ENCODE assay signal across 8 cellular contexts in the genomic region with DNA sequence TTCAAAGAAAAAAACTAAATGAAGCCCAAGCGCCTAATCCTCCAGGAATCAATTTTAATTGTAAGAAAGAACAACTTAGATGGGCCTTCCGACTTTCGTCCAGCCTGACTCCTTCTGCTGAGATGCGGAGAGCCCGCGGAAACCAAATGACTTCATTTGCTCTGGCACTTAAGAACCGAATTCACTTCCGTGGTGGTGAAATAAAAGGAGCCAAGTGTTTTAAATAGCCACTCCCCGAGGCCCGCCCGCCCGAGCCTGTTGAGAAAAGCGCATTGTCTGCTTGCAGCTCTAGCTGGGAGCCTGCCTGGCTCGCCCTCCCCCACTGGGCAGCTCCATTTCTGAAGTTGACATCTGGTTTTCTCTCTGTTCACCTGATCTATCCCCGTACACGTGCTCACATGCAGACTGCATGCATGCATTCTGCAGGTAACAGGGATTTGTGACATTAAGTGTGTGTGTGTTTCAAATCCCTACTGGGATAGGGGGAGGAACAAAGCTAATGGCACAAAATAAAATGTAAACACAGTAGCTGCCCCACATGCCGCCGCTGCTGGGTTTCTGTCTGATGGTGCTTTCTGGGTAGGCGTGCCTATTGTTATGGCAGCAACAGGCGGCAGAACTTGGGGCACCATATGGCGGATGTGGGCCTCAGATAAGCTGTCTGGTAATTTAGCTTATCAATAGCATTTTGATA. TPM values are rescaled to one million over a fixed set of nuclear protein-coding genes. Genes with fewer than 3 reads are reported as not detected.
DNase-seq lines count a peak whose midpoint lies in the region; ATAC-seq and TF ChIP-seq lines count a peak whose summit lies in the region.

No MANE protein-coding gene starts in this region.

- no peaks in the 10 kb centered on the region for H3K9me3 Mint-ChIP-seq in activated T-helper 17 cell treated with anti-CD3 and anti-CD28 coated beads, Interleukin-2, amount 50 U/mL, for 72 hours
- H3K9me3 Mint-ChIP-seq in osteocyte (ENCODE audit: unreplicated experiment): no peaks in the 10 kb centered on the region

- no peaks in the 10 kb centered on the region for H3K36me3 Mint-ChIP-seq in activated T-helper 17 cell treated with anti-CD3 and anti-CD28 coated beads, Interleukin-2, amount 50 U/mL, for 72 hours (ENCODE audit: low read depth)
- peaks cover 6% of the 10 kb centered on the region for H3K36me3 Mint-ChIP-seq in osteocyte (ENCODE audit: unreplicated experiment)

- no peak overlapping the region for H3K27ac Mint-ChIP-seq in activated T-helper 17 cell treated with anti-CD3 and anti-CD28 coated beads, Interleukin-2, amount 50 U/mL, for 72 hours
- H3K27ac Mint-ChIP-seq in osteocyte (ENCODE audit: unreplicated experiment): peak overlapping the region; percentile 96

- no peak for TF ChIP-seq CTCF in osteocyte (IDR thresholded peaks at IDR 0.05)

- peaks cover 70% of the 10 kb centered on the region for H3K27me3 Mint-ChIP-seq in activated T-helper 17 cell treated with anti-CD3 and anti-CD28 coated beads, Interleukin-2, amount 50 U/mL, for 72 hours
- H3K27me3 Mint-ChIP-seq in osteocyte (ENCODE audit: unreplicated experiment): no peaks in the 10 kb centered on the region

- H3K4me3 Mint-ChIP-seq in activated T-helper 17 cell treated with anti-CD3 and anti-CD28 coated beads, Interleukin-2, amount 50 U/mL, for 72 hours: peak overlapping the region; percentile 20
- peak overlapping the region; percentile 71 for H3K4me3 Mint-ChIP-seq in osteocyte (ENCODE audit: unreplicated experiment)

- peak; percentile 68 for DNase-seq in GM04503 (ENCODE audit: low read depth)
- peak; percentile 62 for DNase-seq in NCI-H2081 treated with DMSO at 0.1 percent for 48 hours (lab: John Stamatoyannopoulos, UW)
- peak; percentile 92 for DNase-seq in Right ventricle myocardium inferior (ENCODE audit: missing footprints)
- peak; percentile 89 for DNase-seq in osteocyte (ENCODE audit: extremely low spot score, unreplicated experiment)
- no peak for DNase-seq in activated CD8-positive, alpha-beta memory T cell treated with anti-CD3 and anti-CD28 coated beads, Interleukin-2, amount 50 U/mL, for 48 hours

- intact Hi-C loops in Right ventricle myocardium inferior (cut with DNase I): no loop called here

- peak; percentile 18 for ATAC-seq in activated T-helper 17 cell treated with anti-CD3 and anti-CD28 coated beads, Interleukin-2, amount 50 U/mL, for 72 hours (replicated peaks)
- peak; percentile 90 for ATAC-seq in Right ventricle myocardium inferior
- ATAC-seq in GM21619 (IDR thresholded peaks at IDR 0.05; ENCODE audit: unreplicated experiment): no peak
- no peak for ATAC-seq in HG02852 (IDR thresholded peaks at IDR 0.05; ENCODE audit: unreplicated experiment)

- H3K4me1 Mint-ChIP-seq in activated T-helper 17 cell treated with anti-CD3 and anti-CD28 coated beads, Interleukin-2, amount 50 U/mL, for 72 hours: no peaks in the 10 kb centered on the region
- peaks cover 87% of the 10 kb centered on the region for H3K4me1 Mint-ChIP-seq in osteocyte (ENCODE audit: unreplicated experiment)

RNA-seq across cellular contexts. Expression of gene TEAD1, which starts 6.2 kb away (rescaled TPM):
- total RNA-seq in activated T-helper 17 cell treated with anti-CD3 and anti-CD28 coated beads, Interleukin-2, amount 50 U/mL, for 72 hours: 1 to 10 TPM; 1.2 to 1.6 TPM
- total RNA-seq in Right ventricle myocardium inferior (126 TPM), osteocyte (152 and 154 TPM in 2 replicates)

Comparison
In these comparisons a context has a peak if more than half of its experiments do, and no peak if none do; other contexts are left out.
1. ATAC-seq: peak in activated T-helper 17 cell treated with anti-CD3 and anti-CD28 coated beads, Interleukin-2, amount 50 U/mL, for 72 hours (single experiment) and Right ventricle myocardium inferior (single experiment); none in GM21619 (single experiment) and HG02852 (single experiment).
2. RNA of gene TEAD1, which starts 6.2 kb away (total RNA-seq): 152 to 154 TPM in osteocyte and 126 TPM in Right ventricle myocardium inferior (single experiment); 1.2 to 1.6 TPM in activated T-helper 17 cell treated with anti-CD3 and anti-CD28 coated beads, Interleukin-2, amount 50 U/mL, for 72 hours; every median in the first group is over 10 times any median in the second.